In genomic region chr21:42614811-42615342, GRCh38 we compare ENCODE assay signal across 8 cellular contexts. TPM values are rescaled to one million over a fixed set of nuclear protein-coding genes. Genes with fewer than 3 reads are reported as not detected.
DNase-seq lines count a peak whose midpoint lies in the region; ATAC-seq, FAIRE-seq and TF ChIP-seq lines count a peak whose summit lies in the region.

No MANE protein-coding gene starts in this region.

- H3K27ac Mint-ChIP-seq in activated B cell treated with CpG ODN at 0.5 μM for 24 hours, result no peak overlapping the region

- H2AFZ ChIP-seq in H1 (ENCODE audit: low read length), result no peak overlapping the region

- FAIRE-seq in H1 (lab: Jason Lieb, UNC), result no peak

- WGBS in H1 (ENCODE audit: extremely low coverage in 1 of 2, insufficient coverage in 1 of 2, insufficient read length in 1 of 2, insufficient replicate concordance in 2 of 2, low coverage in 1 of 2, low lambda C conversion rate in 2 of 2, missing lambda C conversion rate in 1 of 2), 2 experiments, result 93% methylated on average over 14 of the region's 14 CpGs; no CpG with 5 or more reads in 1 of the 2 experiments

- H3K27ac ChIP-seq in H1 (ENCODE audit: low read depth, low read length), result no peak overlapping the region

- H2BK12ac ChIP-seq in H1 (ENCODE audit: low read depth, low read length), result peak overlapping the region; percentile 99; the same call in 1 of the 2 replicates

- peaks cover 0 to 7% of the 10 kb centered on the region in 2 experiments for H4K20me1 ChIP-seq in H1 (replicated peaks in 1 of 2; ENCODE audit: control insufficient read depth in 1 of 2, insufficient read depth in 2 of 2, low read length in 2 of 2)

- H2BK5ac ChIP-seq in H1 (ENCODE audit: low read depth, low read length), result no peak overlapping the region

- H3K4ac ChIP-seq in H1 (replicated peaks; ENCODE audit: insufficient read length, low read depth, low read length), result no peak overlapping the region

- H2BK15ac ChIP-seq in H1 (ENCODE audit: low read length), result peak overlapping the region; percentile 99; the same call in 1 of the 2 replicates

- H2BK20ac ChIP-seq in H1 (ENCODE audit: low read length), result peak overlapping the region; percentile 82

- no peaks in the 10 kb centered on the region for H3K79me1 ChIP-seq in H1 (ENCODE audit: low read depth, low read length)

- peaks cover 6% of the 10 kb centered on the region for H3K4me1 Mint-ChIP-seq in activated B cell treated with CpG ODN at 0.5 μM for 24 hours

- no peaks in the 10 kb centered on the region; a peak in 1 of 8 replicates for H3K36me3 ChIP-seq in H1 (ENCODE audit: control insufficient read depth in 2 of 4, insufficient read depth in 4 of 4, low read length in 3 of 4)

- peaks cover 11% of the 10 kb centered on the region; the same call in 1 of the 2 replicates for H3K23me2 ChIP-seq in H1 (ENCODE audit: low read depth, low read length)

- H3K4me2 ChIP-seq in H1 (ENCODE audit: insufficient read depth in 1 of 2, low read depth in 2 of 2, low read length in 2 of 2), result no peak overlapping the region

- TF ChIP-seq EP300 in H1 (IDR thresholded peaks at IDR 0.05; ENCODE audit: borderline replicate concordance in 1 of 2, low read depth in 2 of 2, low read length in 2 of 2), result no peak

- H3K9ac ChIP-seq in H1 (replicated peaks in 1 of 4; ENCODE audit: extremely low read depth in 1 of 4, low read depth in 3 of 4, low read length in 3 of 4), result no peak overlapping the region

- H3K9me3 Mint-ChIP-seq in activated B cell treated with CpG ODN at 0.5 μM for 24 hours, result peaks cover 4% of the 10 kb centered on the region

- no peak overlapping the region for H3K4me3 Mint-ChIP-seq in activated B cell treated with CpG ODN at 0.5 μM for 24 hours

- no peak overlapping the region; the same call in 1 of the 2 replicates for H3K18ac ChIP-seq in H1 (ENCODE audit: extremely low read depth, low read length)

- H2AK5ac ChIP-seq in H1 (ENCODE audit: low read depth, low read length), result peak overlapping the region; percentile 96; the same call in 1 of the 2 replicates

- no peak overlapping the region for H4K5ac ChIP-seq in H1 (ENCODE audit: insufficient read length, low read depth, low read length)

- intact Hi-C loops in activated B cell treated with CpG ODN at 0.5 μM for 24 hours (cut with micrococcal nuclease), result no loop called here

- H3K4me1 ChIP-seq in H1 (replicated peaks in 1 of 4; ENCODE audit: control insufficient read depth in 3 of 4, insufficient read depth in 4 of 4, low read length in 3 of 4), result no peaks in the 10 kb centered on the region

- H3K56ac ChIP-seq in H1 (replicated peaks; ENCODE audit: insufficient read length, low read depth, low read length), result peak overlapping the region; percentile 95

- POLR2A ChIA-PET in activated B cell treated with CpG ODN at 0.5 μM for 24 hours (lab: Charles Lee), result no interaction called here
- POLR2A ChIA-PET in H1 (lab: Charles Lee; ENCODE audit: partially characterized antibody), result no interaction called here

- no peak overlapping the region for H2BK120ac ChIP-seq in H1 (replicated peaks; ENCODE audit: low read depth, low read length)

- no peak for TF ChIP-seq RAD21 in H1 (IDR thresholded peaks at IDR 0.05 in 1 of 2, conservative IDR thresholded peaks at IDR 0.05 in 1 of 2; ENCODE audit: low read depth in 2 of 2, low read length in 2 of 2)

- peak; percentile 38 for DNase-seq in activated gamma-delta T cell treated with Interleukin-2 at 50 U/mL for 16 hours
- DNase-seq in activated gamma-delta T cell (lab: John Stamatoyannopoulos, UW), result no peak
- DNase-seq in activated B cell treated with CpG ODN at 0.5 μM for 24 hours, result no peak
- no peak for DNase-seq in H1 (ENCODE audit: low read depth in 1 of 2, low spot score in 2 of 2)
- peak; percentile 54 to 58 for DNase-seq in stimulated activated CD4-positive, alpha-beta T cell treated with anti-CD3 and anti-CD28 coated beads, Interleukin-15, amount 100 ng/mL, for 48 hours (ENCODE audit: low read depth in 2 of 2)

- TF ChIP-seq CTCF in activated B cell treated with CpG ODN at 0.5 μM for 24 hours (IDR thresholded peaks at IDR 0.05), result no peak
- TF ChIP-seq CTCF in H1 (IDR thresholded peaks at IDR 0.05; ENCODE audit: control extremely low read depth in 1 of 3, insufficient read depth in 1 of 3, low read depth in 1 of 3, low read length in 3 of 3), result no peak

- no peak for TF ChIP-seq POLR2A in H1 (IDR thresholded peaks at IDR 0.05; ENCODE audit: control extremely low read depth in 1 of 2, low read depth in 2 of 2, low read length in 2 of 2)

- peaks cover 15% of the 10 kb centered on the region for H3K27me3 Mint-ChIP-seq in activated B cell treated with CpG ODN at 0.5 μM for 24 hours

- H3K9me3 ChIP-seq in H1 (ENCODE audit: insufficient read depth in 2 of 2, low read depth in 1 of 2, low read length in 1 of 2), result no peaks in the 10 kb centered on the region

- H3K14ac ChIP-seq in H1 (ENCODE audit: insufficient read length), result no peak overlapping the region

- ATAC-seq in activated B cell treated with CpG ODN at 0.5 μM for 24 hours (ENCODE audit: low read depth) (peak; percentile 37), HG02884 (IDR thresholded peaks at IDR 0.05; ENCODE audit: unreplicated experiment) (no peak), GM18907 (IDR thresholded peaks at IDR 0.05; ENCODE audit: unreplicated experiment) (no peak), GM21367 (IDR thresholded peaks at IDR 0.05; ENCODE audit: unreplicated experiment) (no peak)

- no peak overlapping the region for H3K23ac ChIP-seq in H1 (ENCODE audit: insufficient read length)

- H3K36me3 Mint-ChIP-seq in activated B cell treated with CpG ODN at 0.5 μM for 24 hours (ENCODE audit: low read depth), result no peaks in the 10 kb centered on the region

- H4K8ac ChIP-seq in H1 (ENCODE audit: extremely low read depth, insufficient read depth, low read length), result peak overlapping the region; percentile 28

- no peak overlapping the region for H3K4me3 ChIP-seq in H1 (ENCODE audit: extremely low read depth in 1 of 4, insufficient read depth in 2 of 4, low read depth in 3 of 4, low read length in 4 of 4)

- H4K91ac ChIP-seq in H1 (replicated peaks; ENCODE audit: insufficient read length, low read length), result peak overlapping the region; percentile 55

- H3K27me3 ChIP-seq in H1 (replicated peaks in 1 of 4; ENCODE audit: control insufficient read depth in 3 of 4, extremely low read depth in 1 of 4, insufficient read depth in 3 of 4, low read length in 3 of 4), result peaks cover 0 to 2% (median 0%) of the 10 kb centered on the region in 4 experiments; a peak in 2 of 7 replicates

- CTCF ChIA-PET in activated B cell treated with CpG ODN at 0.5 μM for 24 hours (lab: Charles Lee) (no interaction called here), H1 (lab: Charles Lee; ENCODE audit: partially characterized antibody) (interaction anchor here (0.6 to 1.4 kb wide), 3 partner anchors 22 to 38 kb away, joined by 3 to 5 read pairs (median 4); no protein-coding TSS in a partner anchor)

- no peaks in the 10 kb centered on the region for H3K79me2 ChIP-seq in H1 (ENCODE audit: control insufficient read depth in 1 of 2, insufficient read depth in 2 of 2, low read length in 2 of 2)

TF ChIP-seq in H1, 55 proteins besides CTCF, POLR2A, EP300 and RAD21:
- TF ChIP-seq KDM4A (IDR thresholded peaks at IDR 0.05; ENCODE audit: low read depth, low read length, severe bottlenecking), result no peak
- TF ChIP-seq EGR1 (IDR thresholded peaks at IDR 0.05; ENCODE audit: borderline replicate concordance, low read depth, low read length), result no peak
- peak; percentile 98 for TF ChIP-seq CEBPB (IDR thresholded peaks at IDR 0.05; ENCODE audit: low read depth, low read length)
- TF ChIP-seq BCL11A (IDR thresholded peaks at IDR 0.05; ENCODE audit: low read depth in 2 of 2, low read length in 2 of 2), result no peak
- no peak for TF ChIP-seq TAF7 (optimal IDR thresholded peaks at IDR 0.05; ENCODE audit: borderline replicate concordance, low read depth, low read length)
- TF ChIP-seq HDAC2 (IDR thresholded peaks at IDR 0.05; ENCODE audit: borderline replicate concordance in 1 of 2, low read depth in 2 of 2, low read length in 2 of 2), result no peak

RNA-seq across cellular contexts. Expression of gene PDE9A, which starts 38.5 kb away (rescaled TPM):
- total RNA-seq in activated B cell treated with CpG ODN at 0.5 μM for 24 hours, result 0.58 and 0.83 TPM in 2 replicates
- 45.7 and 45.9 TPM in 2 replicates for total RNA-seq in H1 (2021; fragmentation: NEBNext Ultra II Directional; extraction: Animal tissue kit (Norgen Biotek cat#: 25700))
- 39.2 and 46.7 TPM in 2 replicates for polyA plus RNA-seq in H1 (2011; rRNA removed)
- polyA plus RNA-seq in H1 (2011; cell fraction: cytosol; rRNA removed), result 39.6 TPM
- 71.9 TPM for polyA plus RNA-seq in H1 (2011; cell fraction: nucleus; rRNA removed)
- polyA plus RNA-seq in H1 (2012, experiment 1 of 2), result 36.3 to 41.3 TPM (median 40.5 TPM) in 4 replicates
- 37.8 TPM for polyA plus RNA-seq in H1 (2012, experiment 2 of 2)
- 28.8 TPM for polyA plus RNA-seq in H1 (2013, experiment 1 of 2)
- 30.4 TPM for polyA plus RNA-seq in H1 (2013, experiment 2 of 2)
- 22.5 and 33.8 TPM in 2 replicates for polyA minus RNA-seq in H1 (2011; rRNA and poly(A)+ RNA removed)
- polyA minus RNA-seq in H1 (2011; cell fraction: cytosol; rRNA and poly(A)+ RNA removed), result 25.3 TPM
- 43.2 TPM for polyA minus RNA-seq in H1 (2011; cell fraction: nucleus; rRNA and poly(A)+ RNA removed)

Comparison
In these comparisons a context has a peak if more than half of its experiments do, and no peak if none do; other contexts are left out.
1. DNase-seq: peak in activated gamma-delta T cell treated with Interleukin-2 at 50 U/mL for 16 hours (single experiment) and stimulated activated CD4-positive, alpha-beta T cell treated with anti-CD3 and anti-CD28 coated beads, Interleukin-15, amount 100 ng/mL, for 48 hours (2 of 2); none in activated gamma-delta T cell (single experiment), activated B cell treated with CpG ODN at 0.5 μM for 24 hours (single experiment) and H1 (0 of 2).
2. RNA of gene PDE9A, which starts 38.5 kb away (total RNA-seq): 45.7 to 45.9 TPM in H1; 0.58 to 0.83 TPM in activated B cell treated with CpG ODN at 0.5 μM for 24 hours; every median in the first group is over 10 times any median in the second.